ENCODE assay signal across 1 cellular context in genomic region chr11:65180877-65181568, GRCh38.
TF ChIP-seq lines count a peak whose summit lies in the region.

No MANE protein-coding gene starts in this region.

TF ChIP-seq in HepG2, 621 proteins besides CTCF, POLR2A, EP300 and RAD21 (continued from another document and continues in another):
- no peak for TF ChIP-seq ZNF282 (IDR thresholded peaks at IDR 0.05; ENCODE audit: partially characterized antibody)
- no peak for TF ChIP-seq ZNF33B (CRISPR knock-in tag; IDR thresholded peaks at IDR 0.05)
- no peak for TF ChIP-seq ISX (CRISPR knock-in tag; conservative IDR thresholded peaks at IDR 0.05)
- no peak for TF ChIP-seq ZNF652 (CRISPR knock-in tag; IDR thresholded peaks at IDR 0.05; ENCODE audit: borderline replicate concordance, low read depth)
- TF ChIP-seq ZBTB38 (CRISPR knock-in tag; IDR thresholded peaks at IDR 0.05) = peak; percentile 47; the same call in 1 of the 2 replicates
- TF ChIP-seq KMT2B (CRISPR knock-in tag; IDR thresholded peaks at IDR 0.05) = peak; percentile 48
- no peak for TF ChIP-seq ATF7 (IDR thresholded peaks at IDR 0.05)
- no peak for TF ChIP-seq ATF7 (CRISPR knock-in tag; IDR thresholded peaks at IDR 0.05)
- TF ChIP-seq ZNF839 (CRISPR knock-in tag; IDR thresholded peaks at IDR 0.05; ENCODE audit: borderline replicate concordance) = 0 out of 2 replicates have a peak, but pooled peaks have one; percentile 53
- TF ChIP-seq SNRNP70 (IDR thresholded peaks at IDR 0.05; ENCODE audit: low read depth, low read length) = no peak
- no peak; the same call in 1 of the 2 replicates for TF ChIP-seq ZNF329 (CRISPR knock-in tag; IDR thresholded peaks at IDR 0.05; ENCODE audit: low read depth)
- peak; percentile 45; the same call in 1 of the 2 replicates for TF ChIP-seq ZNF563 (CRISPR knock-in tag; IDR thresholded peaks at IDR 0.05)
- 0 out of 2 replicates have a peak, but pooled peaks have one; percentile 15 for TF ChIP-seq SSRP1 (CRISPR knock-in tag; IDR thresholded peaks at IDR 0.05)
- no peak for TF ChIP-seq ZNF24 (IDR thresholded peaks at IDR 0.05)
- no peak for TF ChIP-seq CERS6 (CRISPR knock-in tag; IDR thresholded peaks at IDR 0.05)
- TF ChIP-seq ZNF160 (CRISPR knock-in tag; IDR thresholded peaks at IDR 0.05) = no peak
- no peak for TF ChIP-seq MTF1 (CRISPR knock-in tag; IDR thresholded peaks at IDR 0.05)
- TF ChIP-seq HNF1A (IDR thresholded peaks at IDR 0.05; ENCODE audit: low read depth) = no peak
- TF ChIP-seq HNF1A (CRISPR knock-in tag; IDR thresholded peaks at IDR 0.05; ENCODE audit: borderline replicate concordance) = no peak; the same call in 1 of the 2 replicates
- TF ChIP-seq ZSCAN25 (CRISPR knock-in tag; IDR thresholded peaks at IDR 0.05) = peak; percentile 63; the same call in 1 of the 2 replicates
- no peak for TF ChIP-seq AHDC1 (CRISPR knock-in tag; IDR thresholded peaks at IDR 0.05; ENCODE audit: borderline replicate concordance)
- TF ChIP-seq RARG (CRISPR knock-in tag; IDR thresholded peaks at IDR 0.05; ENCODE audit: low read depth) = no peak
- no peak for TF ChIP-seq IRF1 (CRISPR knock-in tag; IDR thresholded peaks at IDR 0.05; ENCODE audit: low read depth)
- TF ChIP-seq SMAD3 (CRISPR knock-in tag; IDR thresholded peaks at IDR 0.05) = no peak
- TF ChIP-seq IRX3 (CRISPR knock-in tag; IDR thresholded peaks at IDR 0.05; ENCODE audit: borderline replicate concordance, low read depth) = no peak
- no peak for TF ChIP-seq TEAD2 (CRISPR knock-in tag; IDR thresholded peaks at IDR 0.05)
- TF ChIP-seq PRDM10 (CRISPR knock-in tag; IDR thresholded peaks at IDR 0.05; ENCODE audit: low read depth) = peak; percentile 79; the same call in 1 of the 2 replicates
- no peak for TF ChIP-seq ZNF7 (CRISPR knock-in tag; IDR thresholded peaks at IDR 0.05)
- no peak for TF ChIP-seq CEBPZ (IDR thresholded peaks at IDR 0.05; ENCODE audit: low read length)
- TF ChIP-seq MAFF (IDR thresholded peaks at IDR 0.05; ENCODE audit: low read depth, low read length) = no peak
- peak; percentile 48; the same call in 1 of the 2 replicates for TF ChIP-seq ZNF574 (CRISPR knock-in tag; IDR thresholded peaks at IDR 0.05)
- no peak for TF ChIP-seq CENPBD1 (CRISPR knock-in tag; IDR thresholded peaks at IDR 0.05; ENCODE audit: borderline replicate concordance, low read depth)
- no peak for TF ChIP-seq TBX3 (IDR thresholded peaks at IDR 0.05; ENCODE audit: borderline replicate concordance)
- peak; percentile 34; the same call in 1 of the 2 replicates for TF ChIP-seq SPEN (CRISPR knock-in tag; IDR thresholded peaks at IDR 0.05; ENCODE audit: low read depth)
